ENCODE assay signal across 20 cellular contexts in genomic region chr18:33918571-33918970, GRCh38.
"Had no signal": no experiment of that assay in that cellular context is flagged by ENCODE, and none has a peak within 500 bp of the region (broad histone marks: within the 10 kb centered on the region; RNA-seq: fewer than 3 reads in every experiment).

No MANE protein-coding gene starts in this region.

- H3K4me3 ChIP-seq: hepatocyte, pancreas, stomach, thoracic aorta had no signal

- FAIRE-seq: endothelial cell of umbilical vein, kidney, pancreas, small intestine had no signal

- H2AFZ ChIP-seq: hepatocyte had no signal

- DNase-seq: effector CD4-positive, alpha-beta T cell; endodermal cell; erythroblast; foreskin keratinocyte; kidney; left colon; mesendoderm; naive B cell; occipital lobe; pancreas; right cardiac atrium; small intestine; stimulated activated CD4-positive, alpha-beta T cell treated with anti-CD3 and anti-CD28 coated beads, Interleukin-12 subunit alpha, Interleukin-12 subunit beta, amount 100 ng/mL, for 4 hours; stimulated activated naive CD4-positive, alpha-beta T cell; stomach; substantia nigra; trophoblast cell had no signal

- H3K27ac ChIP-seq: foreskin keratinocyte, hepatocyte, pancreas, stomach, thoracic aorta had no signal

- H3K4me1 ChIP-seq: foreskin keratinocyte, pancreas, stomach had no signal

- H3K9me3 ChIP-seq: pancreas, stomach, thoracic aorta had no signal

- H3K79me2 ChIP-seq: hepatocyte had no signal

- ATAC-seq: foreskin keratinocyte, left colon, pancreas, right cardiac atrium had no signal

- H3K36me3 ChIP-seq: pancreas, stomach, thoracic aorta had no signal

- H3K4me2 ChIP-seq: hepatocyte had no signal
